Comparison of ENCODE assay signal across 22 cellular contexts in genomic region chr5:68839019-68839552, GRCh38.
DNase-seq lines count a peak whose midpoint lies in the region; TF ChIP-seq lines count a peak whose summit lies in the region.
"Had no signal": no experiment of that assay in that cellular context is flagged by ENCODE, and none has a peak within 500 bp of the region (broad histone marks: within the 10 kb centered on the region; RNA-seq: fewer than 3 reads in every experiment).

No MANE protein-coding gene starts in this region.

- H3K9me3 ChIP-seq in mammary epithelial cell (replicated peaks; ENCODE audit: insufficient read depth, low read length) = no peaks in the 10 kb centered on the region
- no peaks in the 10 kb centered on the region for H3K9me3 ChIP-seq in esophagus squamous epithelium
- H3K9me3 ChIP-seq: SJSA1, tibial nerve had no signal

- no peak overlapping the region for H3K27ac ChIP-seq in mammary epithelial cell (ENCODE audit: insufficient read depth, low read depth, low read length)
- H3K27ac ChIP-seq in esophagus squamous epithelium = peak overlapping the region in 1 of 4 donors; percentile 38
- H3K27ac ChIP-seq: SJSA1 had no signal

- H3K36me3 Mint-ChIP-seq in MCF 10A (ENCODE audit: insufficient read depth, unreplicated experiment) = no peaks in the 10 kb centered on the region
- H3K36me3 Mint-ChIP-seq: CD4-positive, CD25-positive, alpha-beta regulatory T cell had no signal

- H3K27me3 ChIP-seq in mammary epithelial cell (ENCODE audit: insufficient read depth, low read length) (no peaks in the 10 kb centered on the region), esophagus squamous epithelium (no peaks in the 10 kb centered on the region)
- H3K27me3 ChIP-seq: SJSA1, tibial nerve had no signal

- peaks cover 64% of the 10 kb centered on the region for H3K27me3 Mint-ChIP-seq in MCF 10A (ENCODE audit: insufficient read depth, unreplicated experiment)
- H3K27me3 Mint-ChIP-seq: activated CD4-positive, alpha-beta T cell treated with anti-CD3 and anti-CD28 coated beads for 36 hours had no signal

- in situ Hi-C loops in mammary epithelial cell (cut with MboI; ENCODE audit: low sequenced_read_pairs in 2 of 2) = no loop called here

- TF ChIP-seq CTCF in MCF 10A (IDR thresholded peaks at IDR 0.05; ENCODE audit: unreplicated experiment) (no peak), mammary epithelial cell (conservative IDR thresholded peaks at IDR 0.05 in 1 of 2, IDR thresholded peaks at IDR 0.05 in 1 of 2; ENCODE audit: extremely low read depth in 1 of 2, insufficient read depth in 1 of 2, low read depth in 1 of 2, low read length in 2 of 2) (no peak), choroid plexus epithelial cell (conservative IDR thresholded peaks at IDR 0.05; ENCODE audit: low read depth, low read length) (no peak), esophagus squamous epithelium (IDR thresholded peaks at IDR 0.05) (no peak)

- no TSS peak for BruUV-seq in MCF 10A (replicated peaks; lab: Mats Ljungman, UMichigan)
- no TSS peak for BruUV-seq in mammary epithelial cell (replicated peaks; lab: Mats Ljungman, UMichigan)

- intact Hi-C loops in MCF 10A (cut with micrococcal nuclease) = no loop called here
- intact Hi-C loops in mammary epithelial cell (cut with micrococcal nuclease) = no loop called here
- intact Hi-C loops in esophagus squamous epithelium (cut with DNase I) = no loop called here

- H3K4me1 ChIP-seq in mammary epithelial cell (ENCODE audit: insufficient read depth, low read length) (peaks cover 5% of the 10 kb centered on the region), esophagus squamous epithelium (peaks cover 4 to 21% (median 6%) of the 10 kb centered on the region in 3 donors)
- H3K4me1 ChIP-seq: SJSA1, tibial nerve had no signal

- H3K9me3 Mint-ChIP-seq in MCF 10A (ENCODE audit: unreplicated experiment) = no peaks in the 10 kb centered on the region
- H3K9me3 Mint-ChIP-seq: CD4-positive, CD25-positive, alpha-beta regulatory T cell; nephron; stimulated activated naive B cell treated with anti-CD40 and anti-IgM and Interleukin-4, amounts not matched to agents 10 μg/mL and 1 μg/mL and 100 μg/mL, for 72 hours had no signal

- no peak overlapping the region for H3K4me3 Mint-ChIP-seq in MCF 10A (ENCODE audit: unreplicated experiment)
- H3K4me3 Mint-ChIP-seq: activated CD4-positive, alpha-beta T cell treated with anti-CD3 and anti-CD28 coated beads for 36 hours; CD4-positive, CD25-positive, alpha-beta regulatory T cell; nephron; stimulated activated naive B cell treated with anti-CD40 and anti-IgM and Interleukin-4, amounts not matched to agents 10 μg/mL and 1 μg/mL and 100 μg/mL, for 72 hours had no signal

- H3K36me3 ChIP-seq in mammary epithelial cell (ENCODE audit: insufficient read depth, low read length) (no peaks in the 10 kb centered on the region), esophagus squamous epithelium (no peaks in the 10 kb centered on the region)
- H3K36me3 ChIP-seq: SJSA1, tibial nerve had no signal

- DNase-seq in MCF 10A (ENCODE audit: unreplicated experiment) = peak; percentile 15
- no peak for DNase-seq in mammary epithelial cell
- DNase-seq in choroid plexus epithelial cell (ENCODE audit: low read depth) = peak; percentile 2
- peak; percentile 46 for DNase-seq in left kidney (ENCODE audit: low read depth, low spot score)
- DNase-seq in NCI-H187 treated with DMSO at 0.1 percent for 48 hours (lab: John Stamatoyannopoulos, UW) = no peak
- no peak for DNase-seq in HUDEP-2 (lab: John Stamatoyannopoulos, UW; ENCODE audit: unreplicated experiment in 76 of 76)
- no peak for DNase-seq in esophagus squamous epithelium (lab: John Stamatoyannopoulos, UW)
- DNase-seq in DMS153 treated with DMSO at 0.1 percent for 48 hours (lab: John Stamatoyannopoulos, UW; ENCODE audit: unreplicated experiment) = no peak
- DNase-seq: activated CD4-positive, alpha-beta T cell treated with anti-CD3 and anti-CD28 coated beads for 36 hours; activated effector memory CD4-positive, alpha-beta T cell treated with anti-CD3 and anti-CD28 coated beads, Interleukin-2, amount 50 U/mL, for 16 hours; anterior cingulate cortex; CD4-positive, CD25-positive, alpha-beta regulatory T cell; DMS79 treated with DMSO at 0.1 percent for 48 hours; IMR-90; islet precursor cell; MV-4-11; NCI-H2081; NCI-H526; stimulated activated naive B cell treated with anti-CD40 and anti-IgM and Interleukin-4, amounts not matched to agents 10 μg/mL and 1 μg/mL and 100 μg/mL, for 72 hours had no signal

- no peaks in the 10 kb centered on the region for H3K4me1 Mint-ChIP-seq in MCF 10A (ENCODE audit: insufficient read depth, unreplicated experiment)
- H3K4me1 Mint-ChIP-seq: activated CD4-positive, alpha-beta T cell treated with anti-CD3 and anti-CD28 coated beads for 36 hours; CD4-positive, CD25-positive, alpha-beta regulatory T cell; stimulated activated naive B cell treated with anti-CD40 and anti-IgM and Interleukin-4, amounts not matched to agents 10 μg/mL and 1 μg/mL and 100 μg/mL, for 72 hours had no signal

- H3K9ac ChIP-seq in mammary epithelial cell (ENCODE audit: insufficient read depth, low read length) = no peak overlapping the region

- dilution Hi-C loops in mammary epithelial cell (cut with HindIII; ENCODE audit: low sequenced_read_pairs) = no loop called here

- H3K4me2 ChIP-seq in mammary epithelial cell (ENCODE audit: insufficient read depth, low read depth, low read length) = no peak overlapping the region

- H3K27ac Mint-ChIP-seq in MCF 10A (ENCODE audit: low read depth, unreplicated experiment) = no peak overlapping the region
- H3K27ac Mint-ChIP-seq: activated CD4-positive, alpha-beta T cell treated with anti-CD3 and anti-CD28 coated beads for 36 hours; CD4-positive, CD25-positive, alpha-beta regulatory T cell; nephron; stimulated activated naive B cell treated with anti-CD40 and anti-IgM and Interleukin-4, amounts not matched to agents 10 μg/mL and 1 μg/mL and 100 μg/mL, for 72 hours had no signal

- POLR2A ChIA-PET in MCF 10A (lab: Yijun Ruan, JAX) = no interaction called here

- WGBS in mammary epithelial cell (ENCODE audit: low coverage, missing lambda C conversion rate) = 5% methylated on average over 5 of the region's 5 CpGs
- 46 to 47% methylated on average over 5 of the region's 5 CpGs for WGBS in esophagus squamous epithelium, 2 donors

- CTCF ChIA-PET in MCF 10A (lab: Yijun Ruan, JAX) (interaction anchor here (0.6 to 1.0 kb wide), 2 partner anchors 34 to 61 kb away, joined by 3 to 6 read pairs; no protein-coding TSS in a partner anchor), mammary epithelial cell (lab: Charles Lee; ENCODE audit: low non-redundant PET) (no interaction called here)

- TF ChIP-seq POLR2A in esophagus squamous epithelium (IDR thresholded peaks at IDR 0.05) = no peak

- H3K4me3 ChIP-seq in mammary epithelial cell (replicated peaks in 1 of 3; ENCODE audit: insufficient read depth in 1 of 3, low read depth in 2 of 3, low read length in 3 of 3) = no peak overlapping the region
- no peak overlapping the region for H3K4me3 ChIP-seq in choroid plexus epithelial cell (ENCODE audit: low read depth, low read length)
- no peak overlapping the region for H3K4me3 ChIP-seq in esophagus squamous epithelium
- H3K4me3 ChIP-seq: SJSA1, tibial nerve had no signal

- H3K79me2 ChIP-seq in mammary epithelial cell (ENCODE audit: insufficient read depth, low read length) = no peaks in the 10 kb centered on the region

- H2AFZ ChIP-seq in mammary epithelial cell (ENCODE audit: low read depth, low read length) = no peak overlapping the region

- no peaks in the 10 kb centered on the region for H4K20me1 ChIP-seq in mammary epithelial cell (ENCODE audit: insufficient read depth, low read length)

Comparison
In these comparisons a context has a peak if more than half of its experiments do, and no peak if none do; other contexts are left out.
1. DNase-seq: peak in MCF 10A (single experiment), choroid plexus epithelial cell (single experiment) and left kidney (single experiment); none in mammary epithelial cell (single experiment), NCI-H187 treated with DMSO at 0.1 percent for 48 hours (single experiment), HUDEP-2 (0 of 76), esophagus squamous epithelium (single experiment) and DMS153 treated with DMSO at 0.1 percent for 48 hours (single experiment).